ENCODE assay signal across 12 cellular contexts in the genomic region with DNA sequence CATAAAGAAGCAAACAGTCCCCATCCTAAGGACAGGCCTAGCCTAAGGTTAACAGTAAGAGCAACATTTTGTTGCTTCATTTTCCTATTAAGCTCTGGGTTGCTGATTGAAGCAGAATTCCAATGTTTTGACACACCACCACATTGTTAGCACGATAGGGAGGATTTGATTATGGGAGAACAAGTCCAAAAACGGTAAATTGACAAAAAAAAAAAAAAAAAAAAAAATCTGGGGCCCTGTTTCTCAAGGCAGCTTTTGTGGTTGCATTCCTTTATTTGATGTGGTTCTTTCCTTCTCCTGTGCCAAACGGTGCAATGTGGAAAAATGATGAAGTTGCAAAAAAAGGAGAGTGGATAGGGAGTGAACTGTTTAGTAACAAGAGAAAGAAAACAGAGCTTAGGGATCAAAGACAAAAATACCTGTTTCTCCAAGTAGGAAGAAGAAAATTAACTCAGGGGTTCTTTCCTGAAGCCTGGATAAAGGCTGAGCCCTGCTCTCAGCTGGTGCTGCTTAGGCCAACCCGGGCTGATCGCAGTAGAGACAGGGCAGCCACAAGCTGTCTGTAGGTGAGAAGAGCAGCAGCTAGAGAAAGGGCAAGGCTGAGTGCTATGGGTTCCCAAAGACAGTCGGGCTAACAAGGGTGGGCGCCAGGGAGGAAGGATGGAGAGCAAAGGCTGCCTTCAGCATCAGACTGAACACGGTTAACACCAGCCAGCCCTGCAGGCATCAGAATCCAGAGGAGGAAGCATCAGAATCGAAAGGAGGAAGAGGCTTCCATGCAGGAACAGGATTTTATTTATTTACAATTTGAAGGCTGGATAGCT.
DNase-seq lines count a peak whose midpoint lies in the region; FAIRE-seq and TF ChIP-seq lines count a peak whose summit lies in the region.
"Had no signal": no experiment of that assay in that cellular context is flagged by ENCODE, and none has a peak within 500 bp of the region (broad histone marks: within the 10 kb centered on the region; RNA-seq: fewer than 3 reads in every experiment).

No MANE protein-coding gene starts in this region.

- H3K9me3 ChIP-seq in ascending aorta: no peaks in the 10 kb centered on the region
- no peaks in the 10 kb centered on the region for H3K9me3 ChIP-seq in left ventricle myocardium inferior (replicated peaks)

- intact Hi-C loops in ascending aorta (cut with DNase I) (loop anchor here (5.0 kb wide), 1 partner anchor 172 kb away; no protein-coding TSS in a partner anchor), left ventricle myocardium inferior (cut with micrococcal nuclease) (no loop called here)

- DNase-seq in H54 (ENCODE audit: insufficient read length, low spot score): no peak
- DNase-seq in ascending aorta (ENCODE audit: low spot score in 2 of 2): no peak
- no peak for DNase-seq in left ventricle myocardium inferior
- peak; percentile 58 for DNase-seq in superior temporal gyrus (ENCODE audit: extremely low spot score)
- DNase-seq in NCI-H128 (lab: John Stamatoyannopoulos, UW; ENCODE audit: unreplicated experiment): no peak
- no peak for DNase-seq in NCI-H748 (lab: John Stamatoyannopoulos, UW; ENCODE audit: unreplicated experiment)
- no peak for DNase-seq in OCI-M1 (lab: John Stamatoyannopoulos, UW)
- DNase-seq in AML-193 (lab: John Stamatoyannopoulos, UW): no peak
- DNase-seq: activated CD4-positive, CD25-positive, alpha-beta regulatory T cell treated with anti-CD3 and anti-CD28 coated beads, Interleukin-2, amount 50 U/mL, for 72 hours; NCI-H2081 treated with DMSO at 0.1 percent for 48 hours had no signal

- no peak for TF ChIP-seq POLR2A in H54 (IDR thresholded peaks at IDR 0.05; ENCODE audit: low read depth, low read length)

- peaks cover 0 to 15% of the 10 kb centered on the region in 2 donors for H3K4me1 ChIP-seq in ascending aorta
- peaks cover 24% of the 10 kb centered on the region for H3K4me1 ChIP-seq in left ventricle myocardium inferior

- FAIRE-seq in H54 (lab: Jason Lieb, UNC): peak; percentile 27
- FAIRE-seq: GM12892 had no signal

- no peaks in the 10 kb centered on the region for H3K27me3 ChIP-seq in ascending aorta
- H3K27me3 ChIP-seq in left ventricle myocardium inferior (ENCODE audit: low read depth): no peaks in the 10 kb centered on the region

- no peak for TF ChIP-seq CTCF in ascending aorta (IDR thresholded peaks at IDR 0.05)
- TF ChIP-seq CTCF in left ventricle myocardium inferior (IDR thresholded peaks at IDR 0.05; ENCODE audit: borderline replicate concordance): no peak

- H3K27ac ChIP-seq in ascending aorta (peak overlapping the region; percentile 55 to 67), left ventricle myocardium inferior (replicated peaks) (peak overlapping the region; percentile 1)

- H3K36me3 ChIP-seq in ascending aorta (no peaks in the 10 kb centered on the region), left ventricle myocardium inferior (no peaks in the 10 kb centered on the region)

- peak overlapping the region in 1 of 2 donors; percentile 31 for H3K4me3 ChIP-seq in ascending aorta
- no peak overlapping the region for H3K4me3 ChIP-seq in left ventricle myocardium inferior
- H3K4me3 ChIP-seq: lung had no signal
